In the genomic region with DNA sequence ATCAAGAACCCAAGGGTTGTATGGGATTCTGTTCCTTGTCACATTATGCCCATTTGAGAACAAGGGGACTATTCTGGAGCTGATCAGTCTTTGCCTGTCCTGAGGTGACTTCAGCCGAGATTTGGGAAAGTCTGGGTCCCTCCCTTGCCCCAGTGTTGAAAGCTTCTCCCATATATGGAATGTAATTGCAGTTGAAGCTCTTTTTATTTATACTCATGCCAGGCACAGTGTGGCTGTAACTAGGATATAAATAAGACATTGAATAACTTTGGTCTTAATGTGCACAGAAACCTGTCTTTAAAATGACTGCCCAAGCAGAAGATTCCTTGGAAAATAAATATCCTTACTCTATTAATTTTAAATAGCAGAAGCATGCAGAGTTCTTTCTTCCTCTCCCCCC, we compare ENCODE assay signal across 18 cellular contexts. TPM values are rescaled to one million over a fixed set of nuclear protein-coding genes. Genes with fewer than 3 reads are reported as not detected.
DNase-seq lines count a peak whose midpoint lies in the region; ATAC-seq and TF ChIP-seq lines count a peak whose summit lies in the region.
"Had no signal": no experiment of that assay in that cellular context is flagged by ENCODE, and none has a peak within 500 bp of the region (broad histone marks: within the 10 kb centered on the region; RNA-seq: fewer than 3 reads in every experiment).

No MANE protein-coding gene starts in this region.

- TF ChIP-seq CTCF in left ventricle myocardium inferior (IDR thresholded peaks at IDR 0.05; ENCODE audit: borderline replicate concordance) = no peak

- H3K36me3 ChIP-seq in left ventricle myocardium inferior = no peaks in the 10 kb centered on the region
- H3K36me3 ChIP-seq: HAP-1 had no signal

- intact Hi-C loops in Right ventricle myocardium inferior (cut with DNase I) = no loop called here
- intact Hi-C loops in left ventricle myocardium inferior (cut with micrococcal nuclease) = no loop called here
- intact Hi-C loops in right cardiac atrium (cut with DNase I) = no loop called here
- intact Hi-C loops in sciatic nerve (cut with DNase I) = no loop called here

- no peaks in the 10 kb centered on the region for H3K27me3 ChIP-seq in left ventricle myocardium inferior (ENCODE audit: low read depth)
- H3K27me3 ChIP-seq in right cardiac atrium (ENCODE audit: control insufficient read depth, insufficient read depth) = no peaks in the 10 kb centered on the region

- WGBS in right cardiac atrium = 16% methylated on average over 1 of the region's 1 CpG

- ATAC-seq in Right ventricle myocardium inferior = peak; percentile 63
- peak; percentile 28 to 77 for ATAC-seq in right cardiac atrium
- peak; percentile 45 for ATAC-seq in sciatic nerve
- ATAC-seq: Panc1 had no signal

- peaks cover 5% of the 10 kb centered on the region for H3K9me3 ChIP-seq in left ventricle myocardium inferior (replicated peaks)
- no peaks in the 10 kb centered on the region for H3K9me3 ChIP-seq in right cardiac atrium (ENCODE audit: control insufficient read depth, low read length)
- H3K9me3 ChIP-seq: HAP-1 had no signal

- DNase-seq in Right ventricle myocardium inferior (ENCODE audit: missing footprints) (no peak), left ventricle myocardium inferior (no peak), right cardiac atrium (no peak), sciatic nerve (ENCODE audit: low spot score) (no peak), NCI-H187 treated with DMSO at 0.1 percent for 48 hours (lab: John Stamatoyannopoulos, UW) (no peak), T-helper 2 cell (no peak), NCI-H2171 treated with DMSO at 0.1 percent for 48 hours (lab: John Stamatoyannopoulos, UW) (no peak)
- DNase-seq in effector CD8-positive, alpha-beta T cell (lab: John Stamatoyannopoulos, UW) = no peak
- DNase-seq: Calu3; CD4-positive, alpha-beta memory T cell; DND-41; MV-4-11; NCI-H1930; NCI-H82 had no signal

- H3K27ac ChIP-seq in left ventricle myocardium inferior (replicated peaks) (no peak overlapping the region), right cardiac atrium (ENCODE audit: low read length) (no peak overlapping the region)
- H3K27ac ChIP-seq: HL-60 had no signal

- H3K4me1 ChIP-seq in left ventricle myocardium inferior (peaks cover 16% of the 10 kb centered on the region), right cardiac atrium (ENCODE audit: control insufficient read depth, insufficient read depth, low read length) (peaks cover 2% of the 10 kb centered on the region)
- H3K4me1 ChIP-seq: HAP-1 had no signal

- no peak overlapping the region for H3K4me3 ChIP-seq in left ventricle myocardium inferior
- H3K4me3 ChIP-seq in right cardiac atrium (ENCODE audit: low read length) = no peak overlapping the region
- H3K4me3 ChIP-seq: HAP-1 had no signal

RNA-seq across cellular contexts. Expression of gene AKNAD1, which starts 15.2 kb away (rescaled TPM):
- total RNA-seq in Right ventricle myocardium inferior = not detected
- total RNA-seq in left ventricle myocardium inferior = not detected
- total RNA-seq in right cardiac atrium = not detected
- polyA plus RNA-seq in right cardiac atrium = not detected
- 1.3 TPM for total RNA-seq in sciatic nerve
- total RNA-seq: A172; Calu3; CD4-positive, alpha-beta memory T cell had no signal
- polyA plus RNA-seq: CD4-positive, alpha-beta memory T cell had no signal

RNA-seq across cellular contexts. Expression of gene GPSM2, which starts 35.1 kb away (rescaled TPM):
- total RNA-seq in Right ventricle myocardium inferior = 5.1 TPM
- 2.5 TPM for total RNA-seq in left ventricle myocardium inferior
- 10 to 100 TPM in 3 of 4 donors, 1 to 10 TPM in 1; 6.3 to 14.5 (median 10.9) TPM for total RNA-seq in right cardiac atrium
- polyA plus RNA-seq in right cardiac atrium = 4.5 TPM
- 22.1 TPM for total RNA-seq in sciatic nerve
